ENCODE assay signal across 9 cellular contexts in genomic region chr6:26445934-26446667, GRCh38. TPM values are rescaled to one million over a fixed set of nuclear protein-coding genes. Genes with fewer than 3 reads are reported as not detected.
DNase-seq lines count a peak whose midpoint lies in the region; ATAC-seq and TF ChIP-seq lines count a peak whose summit lies in the region.
"Had no signal": no experiment of that assay in that cellular context is flagged by ENCODE, and none has a peak within 500 bp of the region (broad histone marks: within the 10 kb centered on the region; RNA-seq: fewer than 3 reads in every experiment).

No MANE protein-coding gene starts in this region.

- no peaks in the 10 kb centered on the region for H3K27me3 Mint-ChIP-seq in activated CD4-positive, alpha-beta T cell treated with anti-CD3 and anti-CD28 coated beads, Interleukin-2, amount 10 ng/mL, durations not matched to agents 7 days and 5 days
- H3K27me3 Mint-ChIP-seq in natural killer cell (ENCODE audit: low read depth in 2 of 2) (no peaks in the 10 kb centered on the region), H9 (ENCODE audit: low read depth) (peaks cover 5% of the 10 kb centered on the region)

- POLR2A ChIA-PET in activated CD4-positive, alpha-beta T cell treated with anti-CD3 and anti-CD28 coated beads, Interleukin-2, amount 10 ng/mL, durations not matched to agents 7 days and 5 days (lab: Charles Lee), result interaction anchor here (0.6 kb wide), 1 partner anchor 61 kb away, joined by 6 read pairs; no protein-coding TSS in a partner anchor

- H2BK5ac ChIP-seq in H9 (ENCODE audit: insufficient read length, low read length), result no peak overlapping the region

- no peak overlapping the region for H3K18ac ChIP-seq in H9 (ENCODE audit: insufficient read length, low read depth, low read length)

- H4K91ac ChIP-seq in H9 (ENCODE audit: insufficient read length, low read depth, low read length), result no peak overlapping the region

- peak; percentile 85 for ATAC-seq in GM18873 (IDR thresholded peaks at IDR 0.05; ENCODE audit: low FRiP score, unreplicated experiment)
- ATAC-seq in HG02759 (IDR thresholded peaks at IDR 0.05; ENCODE audit: unreplicated experiment), result peak; percentile 88
- peak; percentile 62 to 69 (median 65) for ATAC-seq in natural killer cell
- no peak for ATAC-seq in GM18519 (IDR thresholded peaks at IDR 0.05; ENCODE audit: low FRiP score, unreplicated experiment)

- H3K9me3 Mint-ChIP-seq in activated CD4-positive, alpha-beta T cell treated with anti-CD3 and anti-CD28 coated beads, Interleukin-2, amount 10 ng/mL, durations not matched to agents 7 days and 5 days, result no peaks in the 10 kb centered on the region
- no peaks in the 10 kb centered on the region for H3K9me3 Mint-ChIP-seq in natural killer cell
- H3K9me3 Mint-ChIP-seq in H9, result no peaks in the 10 kb centered on the region

- no peak overlapping the region for H2AK5ac ChIP-seq in H9 (ENCODE audit: insufficient read length, low read length)

- no peak overlapping the region for H3K4me2 ChIP-seq in H9 (ENCODE audit: insufficient read depth, insufficient read length, low read length)

- H2AFZ ChIP-seq in H9 (ENCODE audit: low read length), result no peak overlapping the region

- H3K4ac ChIP-seq in H9 (ENCODE audit: low read depth, low read length), result no peak overlapping the region

- H3K14ac ChIP-seq in H9 (ENCODE audit: insufficient read depth, low read length), result no peak overlapping the region

- H2BK15ac ChIP-seq in H9 (ENCODE audit: low read depth, low read length), result no peak overlapping the region

- no peak overlapping the region for H3K56ac ChIP-seq in H9 (ENCODE audit: insufficient read length, low read depth, low read length)

- peak overlapping the region; percentile 74 for H3K27ac Mint-ChIP-seq in activated CD4-positive, alpha-beta T cell treated with anti-CD3 and anti-CD28 coated beads, Interleukin-2, amount 10 ng/mL, durations not matched to agents 7 days and 5 days
- H3K27ac Mint-ChIP-seq in natural killer cell (peak overlapping the region; percentile 44 to 67), H9 (no peak overlapping the region)

- no peak overlapping the region for H2BK12ac ChIP-seq in H9 (ENCODE audit: insufficient read length, low read depth, low read length)

- no peaks in the 10 kb centered on the region for H3K79me1 ChIP-seq in H9 (ENCODE audit: insufficient read depth, low read depth, low read length, poor library complexity, severe bottlenecking)

- peaks cover 52% of the 10 kb centered on the region for H3K4me1 Mint-ChIP-seq in activated CD4-positive, alpha-beta T cell treated with anti-CD3 and anti-CD28 coated beads, Interleukin-2, amount 10 ng/mL, durations not matched to agents 7 days and 5 days
- H3K4me1 Mint-ChIP-seq in natural killer cell (peaks cover 46 to 47% of the 10 kb centered on the region in 2 donors), H9 (no peaks in the 10 kb centered on the region; a peak in 1 of 4 replicates)

- no CpG with 5 or more reads among the region's 5 CpGs for WGBS in H9 (ENCODE audit: extremely low coverage, insufficient read length, low lambda C conversion rate)

- no peaks in the 10 kb centered on the region for H3K27me3 ChIP-seq in H9 (ENCODE audit: insufficient read depth, low read length)

- no peaks in the 10 kb centered on the region for H3K4me1 ChIP-seq in H9 (ENCODE audit: insufficient read depth, low read length)

- no peak overlapping the region for H3K23ac ChIP-seq in H9 (ENCODE audit: insufficient read length, low read depth, low read length)

- H3K9ac ChIP-seq in H9 (ENCODE audit: extremely low read depth, insufficient read length, low read length), result no peak overlapping the region

- no peaks in the 10 kb centered on the region for H4K20me1 ChIP-seq in H9 (ENCODE audit: control insufficient read depth, insufficient read depth, insufficient read length)

- no peak overlapping the region for H2BK120ac ChIP-seq in H9 (ENCODE audit: low read depth, low read length, poor library complexity, severe bottlenecking)

- CTCF ChIA-PET in activated CD4-positive, alpha-beta T cell treated with anti-CD3 and anti-CD28 coated beads, Interleukin-2, amount 10 ng/mL, durations not matched to agents 7 days and 5 days (lab: Charles Lee), result interaction anchor here (0.8 to 1.5 kb wide), 5 partner anchors 9 to 150 kb away, joined by 3 to 4 read pairs (median 3); no protein-coding TSS in a partner anchor

- peak; percentile 24 for DNase-seq in activated CD4-positive, alpha-beta T cell treated with anti-CD3 and anti-CD28 coated beads, Interleukin-2, amount 10 ng/mL, durations not matched to agents 7 days and 5 days
- DNase-seq in natural killer cell (no peak), H9 (no peak), DMS79 treated with DMSO at 0.1 percent for 48 hours (lab: John Stamatoyannopoulos, UW) (no peak), superior temporal gyrus (ENCODE audit: extremely low spot score) (no peak)
- DNase-seq: NCI-H2081 treated with DMSO at 0.1 percent for 48 hours had no signal

- no peak for TF ChIP-seq CTCF in natural killer cell (IDR thresholded peaks at IDR 0.05)
- TF ChIP-seq CTCF in H9 (conservative IDR thresholded peaks at IDR 0.05), result no peak

- no peak overlapping the region for H2BK20ac ChIP-seq in H9 (ENCODE audit: low read depth, low read length, poor library complexity, severe bottlenecking)

- H3K4me3 Mint-ChIP-seq in activated CD4-positive, alpha-beta T cell treated with anti-CD3 and anti-CD28 coated beads, Interleukin-2, amount 10 ng/mL, durations not matched to agents 7 days and 5 days, result no peak overlapping the region
- H3K4me3 Mint-ChIP-seq in natural killer cell, result no peak overlapping the region
- no peak overlapping the region for H3K4me3 Mint-ChIP-seq in H9

- no peaks in the 10 kb centered on the region for H3K79me2 ChIP-seq in H9 (ENCODE audit: insufficient read depth, low read length)

- intact Hi-C loops in natural killer cell (cut with micrococcal nuclease), result no loop called here

- H3T11ph ChIP-seq in H9 (ENCODE audit: low read length), result no peak overlapping the region

- H3K27ac ChIP-seq in H9 (ENCODE audit: insufficient read length, low read depth, low read length), result no peak overlapping the region

- H3K23me2 ChIP-seq in H9 (ENCODE audit: insufficient read length, low read depth, low read length, poor library complexity, severe bottlenecking), result no peaks in the 10 kb centered on the region

- H3K36me3 Mint-ChIP-seq in activated CD4-positive, alpha-beta T cell treated with anti-CD3 and anti-CD28 coated beads, Interleukin-2, amount 10 ng/mL, durations not matched to agents 7 days and 5 days (ENCODE audit: low read depth), result peaks cover 59% of the 10 kb centered on the region
- H3K36me3 Mint-ChIP-seq in natural killer cell (peaks cover 43% of the 10 kb centered on the region), H9 (ENCODE audit: insufficient read depth in 1 of 3, low read depth in 3 of 3) (no peaks in the 10 kb centered on the region)

- no peak overlapping the region for H4K8ac ChIP-seq in H9 (replicated peaks; ENCODE audit: insufficient read length, low read depth, low read length)

- H4K5ac ChIP-seq in H9 (ENCODE audit: insufficient read length, low read depth, low read length), result no peak overlapping the region

- H3K9me3 ChIP-seq in H9 (ENCODE audit: control insufficient read depth, low read depth, low read length), result no peaks in the 10 kb centered on the region

RNA-seq across cellular contexts. Expression of gene BTN3A3, which starts 5.8 kb away (rescaled TPM):
- 10 to 100 TPM; 58.5 to 65.3 TPM for total RNA-seq in activated CD4-positive, alpha-beta T cell treated with anti-CD3 and anti-CD28 coated beads, Interleukin-2, amount 10 ng/mL, durations not matched to agents 7 days and 5 days
- total RNA-seq in natural killer cell (100 to 1,000 TPM in 2 of 3 donors, 10 to 100 TPM in 1; 88.1 to 154 (median 142) TPM), H9 (2021) (1.9 and 2.0 TPM in 2 replicates)

RNA-seq across cellular contexts. Expression of gene BTN2A1, which starts 11.7 kb away (rescaled TPM):
- total RNA-seq in activated CD4-positive, alpha-beta T cell treated with anti-CD3 and anti-CD28 coated beads, Interleukin-2, amount 10 ng/mL, durations not matched to agents 7 days and 5 days, result 10 to 100 TPM; 33.7 to 34.3 TPM
- 10 to 100 TPM; 33.8 to 51.2 (median 43.3) TPM for total RNA-seq in natural killer cell
- 17.6 and 18.4 TPM in 2 replicates for total RNA-seq in H9 (2021)

RNA-seq across cellular contexts. Expression of gene BTN3A1, which starts 44.0 kb away (rescaled TPM):
- total RNA-seq in activated CD4-positive, alpha-beta T cell treated with anti-CD3 and anti-CD28 coated beads, Interleukin-2, amount 10 ng/mL, durations not matched to agents 7 days and 5 days, result 10 to 100 TPM; 87.9 to 94.0 TPM
- total RNA-seq in natural killer cell (100 to 1,000 TPM; 285 to 373 (median 348) TPM), H9 (2021) (2.5 and 3.1 TPM in 2 replicates)

RNA-seq across cellular contexts. Expression of gene BTN1A1, which starts 54.0 kb away (rescaled TPM):
- not detected for total RNA-seq in activated CD4-positive, alpha-beta T cell treated with anti-CD3 and anti-CD28 coated beads, Interleukin-2, amount 10 ng/mL, durations not matched to agents 7 days and 5 days
- total RNA-seq in natural killer cell (not detected), H9 (2021) (0.15 and 0.18 TPM in 2 replicates)

Comparison
In these comparisons a context has a peak if more than half of its experiments do, and no peak if none do; other contexts are left out.
1. H3K27ac Mint-ChIP-seq: peak in activated CD4-positive, alpha-beta T cell treated with anti-CD3 and anti-CD28 coated beads, Interleukin-2, amount 10 ng/mL, durations not matched to agents 7 days and 5 days (single experiment) and natural killer cell (2 of 2); none in H9 (0 of 3).
2. RNA of gene BTN3A3, which starts 5.8 kb away (total RNA-seq): 88.1 to 154 TPM in natural killer cell and 58.5 to 65.3 TPM in activated CD4-positive, alpha-beta T cell treated with anti-CD3 and anti-CD28 coated beads, Interleukin-2, amount 10 ng/mL, durations not matched to agents 7 days and 5 days; 1.9 to 2.0 TPM in H9; every median in the first group is over 10 times any median in the second.
3. RNA of gene BTN3A1, which starts 44.0 kb away (total RNA-seq): 285 to 373 TPM in natural killer cell and 87.9 to 94.0 TPM in activated CD4-positive, alpha-beta T cell treated with anti-CD3 and anti-CD28 coated beads, Interleukin-2, amount 10 ng/mL, durations not matched to agents 7 days and 5 days; 2.5 to 3.1 TPM in H9; every median in the first group is over 10 times any median in the second.